In genomic region chr6:46221221-46221793, GRCh38 we compare ENCODE assay signal across 8 cellular contexts. TPM values are rescaled to one million over a fixed set of nuclear protein-coding genes. Genes with fewer than 3 reads are reported as not detected.
DNase-seq lines count a peak whose midpoint lies in the region; ATAC-seq, FAIRE-seq and TF ChIP-seq lines count a peak whose summit lies in the region.

No MANE protein-coding gene starts in this region.

- H3K36me3 Mint-ChIP-seq in HFFc6 (ENCODE audit: low read depth) (no peaks in the 10 kb centered on the region), neural crest cell (ENCODE audit: low read depth) (no peaks in the 10 kb centered on the region)

- H3K4me3 Mint-ChIP-seq in HFFc6 (no peak overlapping the region), neural crest cell (no peak overlapping the region)

- H3K4me3 ChIP-seq in RWPE2 (ENCODE audit: severe bottlenecking) (no peak overlapping the region), fibroblast of lung (replicated peaks in 1 of 4; ENCODE audit: control extremely low read depth in 1 of 4, insufficient read depth in 1 of 4, low read depth in 3 of 4, low read length in 4 of 4) (no peak overlapping the region)

- TF ChIP-seq CTCF in HFFc6 (IDR thresholded peaks at IDR 0.05) (peak; percentile 69; the same call in 1 of the 2 replicates), RWPE2 (IDR thresholded peaks at IDR 0.05; ENCODE audit: poor library complexity, severe bottlenecking) (peak; percentile 82), fibroblast of lung (conservative IDR thresholded peaks at IDR 0.05 in 1 of 2, IDR thresholded peaks at IDR 0.05 in 1 of 2; ENCODE audit: low read depth in 1 of 2, low read length in 2 of 2) (peak; percentile 92 to 94), neural crest cell (conservative IDR thresholded peaks at IDR 0.05) (peak; percentile 90)

- H3K9me3 Mint-ChIP-seq in HFFc6 (peaks cover 26% of the 10 kb centered on the region), neural crest cell (peaks cover 2% of the 10 kb centered on the region)

- H3K36me3 ChIP-seq in RWPE2 (ENCODE audit: low read depth), result no peaks in the 10 kb centered on the region
- H3K36me3 ChIP-seq in fibroblast of lung (ENCODE audit: control insufficient read depth, insufficient read depth, low read length), result no peaks in the 10 kb centered on the region

- TF ChIP-seq POLR2A in GM12891 (IDR thresholded peaks at IDR 0.05; ENCODE audit: low read depth, low read length), result no peak

- no peaks in the 10 kb centered on the region for H4K20me1 ChIP-seq in fibroblast of lung (ENCODE audit: control insufficient read depth, extremely low read depth, insufficient read depth, low read length)

- H3K27ac ChIP-seq in RWPE2 (ENCODE audit: poor library complexity, severe bottlenecking) (no peak overlapping the region), fibroblast of lung (ENCODE audit: insufficient read depth, low read length) (no peak overlapping the region)

- no peaks in the 10 kb centered on the region for H3K79me2 ChIP-seq in fibroblast of lung (ENCODE audit: control insufficient read depth, insufficient read depth, low read length)

- no peak overlapping the region for H3K9ac ChIP-seq in fibroblast of lung (ENCODE audit: insufficient read depth, low read length)

- no peaks in the 10 kb centered on the region for H3K4me1 Mint-ChIP-seq in HFFc6 (ENCODE audit: low read depth)
- no peaks in the 10 kb centered on the region for H3K4me1 Mint-ChIP-seq in neural crest cell

- H3K27me3 Mint-ChIP-seq in HFFc6 (ENCODE audit: insufficient read depth), result no peaks in the 10 kb centered on the region
- peaks cover 5% of the 10 kb centered on the region for H3K27me3 Mint-ChIP-seq in neural crest cell (ENCODE audit: low read depth)

- peak; percentile 37 for DNase-seq in ACHN
- no peak for DNase-seq in GM12891 (ENCODE audit: insufficient read length, low spot score)
- peak; percentile 7 for DNase-seq in HFFc6
- DNase-seq in LoVo (ENCODE audit: low spot score), result peak; percentile 14
- no peak for DNase-seq in RWPE2 (ENCODE audit: low spot score)
- peak; percentile 19 to 65 for DNase-seq in fibroblast of lung (ENCODE audit: low read depth in 2 of 2)
- no peak for DNase-seq in neural crest cell (ENCODE audit: low read depth, low spot score)
- DNase-seq in stimulated activated CD4-positive, alpha-beta T cell treated with anti-CD3 and anti-CD28 coated beads, Interleukin-1b, Interleukin-23, amount 100 ng/mL, for 48 hours, result no peak

- no peaks in the 10 kb centered on the region for H3K27me3 ChIP-seq in RWPE2 (ENCODE audit: insufficient read depth, poor library complexity, severe bottlenecking)
- no peaks in the 10 kb centered on the region for H3K27me3 ChIP-seq in fibroblast of lung (ENCODE audit: control insufficient read depth, insufficient read depth, low read length)

- FAIRE-seq in GM12891 (lab: Jason Lieb, UNC), result peak; percentile 78

- H3K27ac Mint-ChIP-seq in HFFc6 (no peak overlapping the region), neural crest cell (ENCODE audit: unreplicated experiment) (no peak overlapping the region)

- in situ Hi-C loops in ACHN (cut with HindIII; ENCODE audit: low pct_ligation_motif_present, low pct_unique_long_range_greater_than_20kb, low sequenced_read_pairs), result no loop called here

- H3K9me3 ChIP-seq in RWPE2 (ENCODE audit: severe bottlenecking), result no peaks in the 10 kb centered on the region
- H3K9me3 ChIP-seq in fibroblast of lung (ENCODE audit: control insufficient read depth, insufficient read depth, low read depth, low read length), result no peaks in the 10 kb centered on the region

- no peak overlapping the region for H3K4me2 ChIP-seq in fibroblast of lung (ENCODE audit: extremely low read depth, insufficient read depth, low read length)

- H3K4me1 ChIP-seq in RWPE2 (ENCODE audit: insufficient read depth, poor library complexity, severe bottlenecking), result no peaks in the 10 kb centered on the region
- no peaks in the 10 kb centered on the region for H3K4me1 ChIP-seq in fibroblast of lung (ENCODE audit: control insufficient read depth, extremely low read depth, insufficient read depth, low read length)

- ATAC-seq in RWPE2 (ENCODE audit: low read depth), result peak; percentile 73; the same call in 2 of the 3 replicates

- no peak overlapping the region for H2AFZ ChIP-seq in fibroblast of lung (ENCODE audit: low read length)

TF ChIP-seq in GM12891, 5 proteins besides CTCF, POLR2A, EP300 and RAD21:
- TF ChIP-seq POLR2AphosphoS5 (IDR thresholded peaks at IDR 0.05; ENCODE audit: low read depth, low read length) (no peak), PAX5 (IDR thresholded peaks at IDR 0.05; ENCODE audit: insufficient read depth, low read length, severe bottlenecking) (no peak), POU2F2 (IDR thresholded peaks at IDR 0.05; ENCODE audit: low read depth, low read length) (no peak), SPI1 (IDR thresholded peaks at IDR 0.05; ENCODE audit: low read depth, low read length) (no peak), TAF1 (IDR thresholded peaks at IDR 0.05; ENCODE audit: low read depth, low read length) (no peak)

RNA-seq across cellular contexts. Expression of gene ENPP5, which starts 50.5 kb away (rescaled TPM):
- 0.41 TPM for polyA plus RNA-seq in GM12891 (2012; ENCODE audit: low read depth, missing spikeins)
- not detected for total RNA-seq in HFFc6 (2021; fragmentation: NEBNext Ultra II Directional; extraction: Animal tissue kit (Norgen Biotek cat#: 25700))
- total RNA-seq in fibroblast of lung, result 2.3 and 2.5 TPM in 2 replicates
- polyA plus RNA-seq in fibroblast of lung, result 0.16 and 1.4 TPM in 2 replicates
- polyA plus RNA-seq in fibroblast of lung (2012), result 0.08 and 1.5 TPM in 2 replicates
- 0.67 TPM in 1 of 2 replicates, not detected in the other for polyA minus RNA-seq in fibroblast of lung (ENCODE audit: low replicate concordance)
- 0.36 and 0.68 TPM in 2 replicates for total RNA-seq in neural crest cell

Comparison
In these comparisons a context has a peak if more than half of its experiments do, and no peak if none do; other contexts are left out.
1. DNase-seq: peak in ACHN (single experiment), HFFc6 (single experiment), LoVo (single experiment) and fibroblast of lung (2 of 2); none in GM12891 (single experiment), RWPE2 (single experiment), neural crest cell (single experiment) and stimulated activated CD4-positive, alpha-beta T cell treated with anti-CD3 and anti-CD28 coated beads, Interleukin-1b, Interleukin-23, amount 100 ng/mL, for 48 hours (single experiment).
2. Peak in every context shown above with its lines, with median percentiles within 50 percentile points of each other: CTCF ChIP-seq.